Comparison of ENCODE assay signal across 8 cellular contexts in genomic region chr4:183798249-183798920, GRCh38.
DNase-seq lines count a peak whose midpoint lies in the region; ATAC-seq and TF ChIP-seq lines count a peak whose summit lies in the region.

No MANE protein-coding gene starts in this region.

- H3K27ac ChIP-seq in urinary bladder (ENCODE audit: low read depth), result peak overlapping the region; percentile 39

- H3K27me3 Mint-ChIP-seq in activated naive CD4-positive, alpha-beta T cell treated with anti-CD3 and anti-CD28 coated beads, Interleukin-2, amount 50 U/mL, for 24 hours, result peaks cover 45% of the 10 kb centered on the region
- H3K27me3 Mint-ChIP-seq in chondrocyte (ENCODE audit: low read depth) (peaks cover 42% of the 10 kb centered on the region), mesothelial cell of epicardium (ENCODE audit: low read depth) (no peaks in the 10 kb centered on the region)

- peak overlapping the region; percentile 75 for H3K4me3 ChIP-seq in urinary bladder (ENCODE audit: low read depth, low read length)

- no peaks in the 10 kb centered on the region for H3K4me1 ChIP-seq in urinary bladder (ENCODE audit: insufficient read depth)

- H3K36me3 ChIP-seq in urinary bladder (ENCODE audit: insufficient read depth), result no peaks in the 10 kb centered on the region

- ATAC-seq in HG03025 (IDR thresholded peaks at IDR 0.05; ENCODE audit: low FRiP score, unreplicated experiment), result no peak

- H3K27ac Mint-ChIP-seq in activated naive CD4-positive, alpha-beta T cell treated with anti-CD3 and anti-CD28 coated beads, Interleukin-2, amount 50 U/mL, for 24 hours, result no peak overlapping the region
- H3K27ac Mint-ChIP-seq in chondrocyte (ENCODE audit: unreplicated experiment), result no peak overlapping the region
- peak overlapping the region; percentile 98 for H3K27ac Mint-ChIP-seq in mesothelial cell of epicardium

- no peaks in the 10 kb centered on the region for H3K9me3 Mint-ChIP-seq in activated naive CD4-positive, alpha-beta T cell treated with anti-CD3 and anti-CD28 coated beads, Interleukin-2, amount 50 U/mL, for 24 hours
- H3K9me3 Mint-ChIP-seq in chondrocyte (ENCODE audit: low read depth), result peaks cover 19% of the 10 kb centered on the region
- H3K9me3 Mint-ChIP-seq in mesothelial cell of epicardium, result peaks cover 17% of the 10 kb centered on the region

- peak overlapping the region; percentile 65 for H3K4me3 Mint-ChIP-seq in activated naive CD4-positive, alpha-beta T cell treated with anti-CD3 and anti-CD28 coated beads, Interleukin-2, amount 50 U/mL, for 24 hours
- H3K4me3 Mint-ChIP-seq in chondrocyte (ENCODE audit: unreplicated experiment) (peak overlapping the region; percentile 51), mesothelial cell of epicardium (peak overlapping the region; percentile 87)

- TF ChIP-seq CTCF in chondrocyte (IDR thresholded peaks at IDR 0.05) (no peak), mesothelial cell of epicardium (IDR thresholded peaks at IDR 0.05; ENCODE audit: unreplicated experiment) (no peak)

- 1% methylated on average over 62 of the region's 62 CpGs for WGBS in urinary bladder

- peaks cover 16% of the 10 kb centered on the region for H3K4me1 Mint-ChIP-seq in activated naive CD4-positive, alpha-beta T cell treated with anti-CD3 and anti-CD28 coated beads, Interleukin-2, amount 50 U/mL, for 24 hours
- peaks cover 10% of the 10 kb centered on the region for H3K4me1 Mint-ChIP-seq in chondrocyte (ENCODE audit: low read depth)
- H3K4me1 Mint-ChIP-seq in mesothelial cell of epicardium, result peaks cover 38% of the 10 kb centered on the region

- DNase-seq in activated naive CD4-positive, alpha-beta T cell treated with anti-CD3 and anti-CD28 coated beads, Interleukin-2, amount 50 U/mL, for 16 hours, result no peak
- DNase-seq in chondrocyte (ENCODE audit: low spot score) (no peak), mesothelial cell of epicardium (ENCODE audit: low spot score in 2 of 2, unreplicated experiment in 2 of 2) (no peak), mucosa of gallbladder (ENCODE audit: low spot score) (no peak)
- no peak for DNase-seq in activated effector memory CD4-positive, alpha-beta T cell treated with Interleukin-2 at 50 U/mL for 16 hours

- H3K36me3 Mint-ChIP-seq in activated naive CD4-positive, alpha-beta T cell treated with anti-CD3 and anti-CD28 coated beads, Interleukin-2, amount 50 U/mL, for 24 hours, result no peaks in the 10 kb centered on the region
- H3K36me3 Mint-ChIP-seq in chondrocyte (ENCODE audit: low read depth) (peaks cover 7% of the 10 kb centered on the region), mesothelial cell of epicardium (peaks cover 10% of the 10 kb centered on the region)
